In the genomic region with DNA sequence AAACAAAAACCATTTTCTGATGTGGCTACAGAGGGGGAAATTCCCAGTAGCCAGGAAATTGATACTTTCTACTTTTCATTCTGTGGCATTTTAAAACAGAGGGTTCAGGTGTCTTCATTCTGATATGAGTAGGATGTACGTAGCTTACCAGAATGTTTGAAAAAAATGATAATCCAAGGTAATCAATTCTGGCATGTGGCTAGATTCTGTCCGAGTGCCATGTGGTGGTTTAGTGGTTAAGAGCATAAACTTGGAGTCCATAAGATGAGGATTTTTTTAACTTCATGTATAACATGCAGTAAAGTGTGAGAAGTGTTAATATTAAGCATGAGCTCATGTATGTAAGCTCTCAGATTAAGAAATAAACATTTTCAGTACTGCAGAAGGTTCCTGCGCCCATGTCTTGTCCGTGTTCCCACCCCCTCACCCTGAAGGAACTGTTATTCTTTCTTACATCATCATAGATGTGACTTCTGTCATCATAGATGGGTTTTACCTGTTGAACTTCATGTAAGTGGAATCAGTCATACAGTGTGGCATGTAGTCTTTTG, we compare ENCODE assay signal across 12 cellular contexts. TPM values are rescaled to one million over a fixed set of nuclear protein-coding genes. Genes with fewer than 3 reads are reported as not detected.
DNase-seq lines count a peak whose midpoint lies in the region; ATAC-seq and TF ChIP-seq lines count a peak whose summit lies in the region.
"Had no signal": no experiment of that assay in that cellular context is flagged by ENCODE, and none has a peak within 500 bp of the region (broad histone marks: within the 10 kb centered on the region; RNA-seq: fewer than 3 reads in every experiment).

No MANE protein-coding gene starts in this region.

- H3F3A ChIP-seq in MM.1S (ENCODE audit: insufficient read depth, low read length): peaks cover 10% of the 10 kb centered on the region

- no peak overlapping the region for H2AFZ ChIP-seq in MM.1S (ENCODE audit: low read length)

- no peaks in the 10 kb centered on the region for H3K9me3 ChIP-seq in MM.1S (replicated peaks; ENCODE audit: insufficient read depth, low read length)
- H3K9me3 ChIP-seq: thoracic aorta had no signal

- H3K27me3 Mint-ChIP-seq in activated CD4-positive, alpha-beta T cell treated with anti-CD3 and anti-CD28 coated beads, Interleukin-2, amount 10 ng/mL, durations not matched to agents 7 days and 5 days: no peaks in the 10 kb centered on the region
- no peaks in the 10 kb centered on the region for H3K27me3 Mint-ChIP-seq in activated naive CD8-positive, alpha-beta T cell

- DNase-seq in activated CD4-positive, alpha-beta T cell treated with anti-CD3 and anti-CD28 coated beads, Interleukin-2, amount 10 ng/mL, durations not matched to agents 7 days and 5 days: no peak
- DNase-seq in activated CD4-positive, alpha-beta T cell treated with anti-CD3 and anti-CD28 coated beads for 48 hours: no peak
- peak; percentile 34 for DNase-seq in MM.1S
- no peak for DNase-seq in stimulated activated effector memory CD8-positive, alpha-beta T cell treated with anti-CD3 and anti-CD28 coated beads, Interleukin-12 subunit alpha, Interleukin-12 subunit beta, amount 100 ng/mL, for 72 hours (ENCODE audit: low spot score in 2 of 2)
- DNase-seq in KG1 (lab: John Stamatoyannopoulos, UW): no peak
- no peak for DNase-seq in ACHN
- DNase-seq: cortex of kidney, small intestine had no signal

- TF ChIP-seq CTCF in MM.1S (IDR thresholded peaks at IDR 0.05; ENCODE audit: low read length): no peak

- H3K4me1 ChIP-seq in MM.1S (ENCODE audit: low read length): peaks cover 41% of the 10 kb centered on the region

- no peaks in the 10 kb centered on the region for H3K27me3 ChIP-seq in MM.1S (replicated peaks; ENCODE audit: insufficient read depth, low read length)

- no peaks in the 10 kb centered on the region for H3K9me2 ChIP-seq in MM.1S (replicated peaks; ENCODE audit: insufficient read depth, low read length)

- CTCF ChIA-PET in activated CD4-positive, alpha-beta T cell treated with anti-CD3 and anti-CD28 coated beads, Interleukin-2, amount 10 ng/mL, durations not matched to agents 7 days and 5 days (lab: Charles Lee): interaction anchor here (2.6 kb wide), 1 partner anchor 16 kb away, joined by 14 read pairs; no protein-coding TSS in a partner anchor

- H3K36me3 ChIP-seq in MM.1S (replicated peaks; ENCODE audit: insufficient read depth, low read length): no peaks in the 10 kb centered on the region
- H3K36me3 ChIP-seq: thoracic aorta had no signal

- H3K4me1 Mint-ChIP-seq in activated CD4-positive, alpha-beta T cell treated with anti-CD3 and anti-CD28 coated beads, Interleukin-2, amount 10 ng/mL, durations not matched to agents 7 days and 5 days: peaks cover 64% of the 10 kb centered on the region
- peaks cover 73% of the 10 kb centered on the region for H3K4me1 Mint-ChIP-seq in activated naive CD8-positive, alpha-beta T cell (ENCODE audit: low read depth)
- H3K4me1 Mint-ChIP-seq in stimulated activated effector memory CD8-positive, alpha-beta T cell treated with anti-CD3 and anti-CD28 coated beads, Interleukin-12 subunit alpha, Interleukin-12 subunit beta, amount 100 ng/mL, for 72 hours: peaks cover 71% of the 10 kb centered on the region

- peak overlapping the region; percentile 39 for H3K4me2 ChIP-seq in MM.1S (ENCODE audit: low read depth, low read length)

- H3K79me2 ChIP-seq in MM.1S (ENCODE audit: low read length): peaks cover 91% of the 10 kb centered on the region

- in situ Hi-C loops in ACHN (cut with HindIII; ENCODE audit: low pct_ligation_motif_present, low pct_unique_long_range_greater_than_20kb, low sequenced_read_pairs): no loop called here

- peaks cover 43% of the 10 kb centered on the region for H4K20me1 ChIP-seq in MM.1S (ENCODE audit: insufficient read depth, low read length)

- peak overlapping the region; percentile 89 for H3K4me3 Mint-ChIP-seq in activated CD4-positive, alpha-beta T cell treated with anti-CD3 and anti-CD28 coated beads, Interleukin-2, amount 10 ng/mL, durations not matched to agents 7 days and 5 days
- H3K4me3 Mint-ChIP-seq in activated naive CD8-positive, alpha-beta T cell: peak overlapping the region; percentile 88
- peak overlapping the region; percentile 89 for H3K4me3 Mint-ChIP-seq in stimulated activated effector memory CD8-positive, alpha-beta T cell treated with anti-CD3 and anti-CD28 coated beads, Interleukin-12 subunit alpha, Interleukin-12 subunit beta, amount 100 ng/mL, for 72 hours

- H3K9ac ChIP-seq in MM.1S (ENCODE audit: low read length): no peak overlapping the region

- ATAC-seq in stimulated activated effector memory CD8-positive, alpha-beta T cell treated with anti-CD3 and anti-CD28 coated beads, Interleukin-12 subunit alpha, Interleukin-12 subunit beta, amount 100 ng/mL, for 72 hours: no peak
- no peak for ATAC-seq in GM18502 (IDR thresholded peaks at IDR 0.05; ENCODE audit: poor library complexity, unreplicated experiment)

- no peak overlapping the region for H3K4me3 ChIP-seq in MM.1S (ENCODE audit: low read length)
- H3K4me3 ChIP-seq: lung, thoracic aorta had no signal

- peak overlapping the region; percentile 97 for H3K27ac Mint-ChIP-seq in activated CD4-positive, alpha-beta T cell treated with anti-CD3 and anti-CD28 coated beads, Interleukin-2, amount 10 ng/mL, durations not matched to agents 7 days and 5 days
- peak overlapping the region; percentile 93 for H3K27ac Mint-ChIP-seq in activated naive CD8-positive, alpha-beta T cell
- H3K27ac Mint-ChIP-seq in stimulated activated effector memory CD8-positive, alpha-beta T cell treated with anti-CD3 and anti-CD28 coated beads, Interleukin-12 subunit alpha, Interleukin-12 subunit beta, amount 100 ng/mL, for 72 hours: peak overlapping the region; percentile 82

- peaks cover 2% of the 10 kb centered on the region for H3K9me3 Mint-ChIP-seq in activated CD4-positive, alpha-beta T cell treated with anti-CD3 and anti-CD28 coated beads, Interleukin-2, amount 10 ng/mL, durations not matched to agents 7 days and 5 days
- H3K9me3 Mint-ChIP-seq in activated naive CD8-positive, alpha-beta T cell (ENCODE audit: low read depth): no peaks in the 10 kb centered on the region
- H3K9me3 Mint-ChIP-seq in stimulated activated effector memory CD8-positive, alpha-beta T cell treated with anti-CD3 and anti-CD28 coated beads, Interleukin-12 subunit alpha, Interleukin-12 subunit beta, amount 100 ng/mL, for 72 hours: no peaks in the 10 kb centered on the region

- POLR2A ChIA-PET in activated CD4-positive, alpha-beta T cell treated with anti-CD3 and anti-CD28 coated beads, Interleukin-2, amount 10 ng/mL, durations not matched to agents 7 days and 5 days (lab: Charles Lee): no interaction called here

- H3K27ac ChIP-seq in MM.1S (ENCODE audit: low read length): no peak overlapping the region
- H3K27ac ChIP-seq: thoracic aorta had no signal

- H3K36me3 Mint-ChIP-seq in activated CD4-positive, alpha-beta T cell treated with anti-CD3 and anti-CD28 coated beads, Interleukin-2, amount 10 ng/mL, durations not matched to agents 7 days and 5 days (ENCODE audit: low read depth): peaks cover 24% of the 10 kb centered on the region
- peaks cover 7% of the 10 kb centered on the region for H3K36me3 Mint-ChIP-seq in activated naive CD8-positive, alpha-beta T cell
- peaks cover 14% of the 10 kb centered on the region for H3K36me3 Mint-ChIP-seq in stimulated activated effector memory CD8-positive, alpha-beta T cell treated with anti-CD3 and anti-CD28 coated beads, Interleukin-12 subunit alpha, Interleukin-12 subunit beta, amount 100 ng/mL, for 72 hours

RNA-seq across cellular contexts. Expression of gene B3GNT2, which starts 4.5 kb away (rescaled TPM):
- 10 to 100 TPM; 28.0 to 30.6 TPM for total RNA-seq in activated CD4-positive, alpha-beta T cell treated with anti-CD3 and anti-CD28 coated beads, Interleukin-2, amount 10 ng/mL, durations not matched to agents 7 days and 5 days
